In the genomic region with DNA sequence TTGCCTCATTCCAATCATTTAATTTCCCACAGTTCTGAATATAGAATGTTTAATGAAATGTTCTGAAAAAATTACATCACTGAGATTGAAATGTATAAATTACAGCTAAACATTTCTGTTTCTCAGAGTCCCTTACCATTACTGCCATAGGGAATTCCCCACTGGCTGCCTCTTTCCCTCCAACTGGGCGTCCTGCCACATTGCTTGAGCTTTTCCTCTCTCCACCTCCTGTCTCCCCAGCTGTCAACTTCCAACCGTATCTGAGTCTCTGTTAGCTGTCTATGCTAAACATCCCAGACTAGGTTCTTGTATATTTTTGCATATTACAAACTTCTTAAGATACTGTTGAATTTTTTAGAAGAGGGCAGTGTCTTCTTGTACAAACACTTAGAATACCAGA, we compare ENCODE assay signal across 22 cellular contexts.
A peak's percentile ranks its signal among the peaks of the same experiment; 100 is the strongest.
DNase-seq lines count a peak whose midpoint lies in the region; ATAC-seq, FAIRE-seq and TF ChIP-seq lines count a peak whose summit lies in the region.
"Had no signal": no experiment of that assay in that cellular context is flagged by ENCODE, and none has a peak within 500 bp of the region (broad histone marks: within the 10 kb centered on the region; RNA-seq: fewer than 3 reads in every experiment).

No MANE protein-coding gene starts in this region.

- no peak for TF ChIP-seq EP300 in ovary (IDR thresholded peaks at IDR 0.05)

- H3K27ac ChIP-seq in AG04450 (ENCODE audit: low read depth, low read length), result no peak overlapping the region
- no peak overlapping the region for H3K27ac ChIP-seq in endothelial cell of umbilical vein (ENCODE audit: insufficient read depth, low read depth, low read length)
- H3K27ac ChIP-seq in ovary, result no peak overlapping the region
- H3K27ac ChIP-seq: gastrocnemius medialis, upper lobe of left lung had no signal

- CTCF ChIA-PET in AG04450 (lab: Charles Lee) (no interaction called here), endothelial cell of umbilical vein (lab: Charles Lee) (interaction anchor here (1.3 kb wide), 1 partner anchor 404 kb away, joined by 3 read pairs; no protein-coding TSS in a partner anchor)

- H3K4me3 ChIP-seq in AG04450 (ENCODE audit: low read depth, low read length) (no peak overlapping the region), endothelial cell of umbilical vein (replicated peaks in 1 of 3; ENCODE audit: insufficient read depth in 1 of 3, low read depth in 1 of 3, low read length in 3 of 3) (no peak overlapping the region), ovary (no peak overlapping the region)
- H3K4me3 ChIP-seq: gastrocnemius medialis, GM23338, smooth muscle cell, upper lobe of left lung had no signal

- H3K4me1 ChIP-seq in endothelial cell of umbilical vein (ENCODE audit: control insufficient read depth, extremely low read depth, insufficient read depth, low read length) (no peaks in the 10 kb centered on the region), ovary (ENCODE audit: insufficient read depth) (no peaks in the 10 kb centered on the region)
- H3K4me1 ChIP-seq: BE2C, gastrocnemius medialis, upper lobe of left lung had no signal

- no peak for TF ChIP-seq CTCF in AG04450 (IDR thresholded peaks at IDR 0.05; ENCODE audit: low read depth, low read length)
- TF ChIP-seq CTCF in endothelial cell of umbilical vein (IDR thresholded peaks at IDR 0.05; ENCODE audit: extremely low read depth in 1 of 2, insufficient read depth in 1 of 2, low read depth in 1 of 2, low read length in 2 of 2), result no peak
- no peak for TF ChIP-seq CTCF in ovary (IDR thresholded peaks at IDR 0.05)

- no peak overlapping the region for H3K27ac Mint-ChIP-seq in immature natural killer cell
- H3K27ac Mint-ChIP-seq: GM23338, T-helper 17 cell had no signal

- no peak overlapping the region for H3K9ac ChIP-seq in endothelial cell of umbilical vein (replicated peaks; ENCODE audit: extremely low read depth, insufficient read depth, low read length)

- no peak for FAIRE-seq in endothelial cell of umbilical vein (lab: Jason Lieb, UNC)
- FAIRE-seq: G401.6 had no signal

- H3K79me2 ChIP-seq in endothelial cell of umbilical vein (ENCODE audit: control insufficient read depth, insufficient read depth, low read length), result no peaks in the 10 kb centered on the region

- H3K4me2 ChIP-seq in endothelial cell of umbilical vein (ENCODE audit: insufficient read depth, low read length), result no peak overlapping the region
- H3K4me2 ChIP-seq: GM23338, smooth muscle cell had no signal

- dilution Hi-C loops in endothelial cell of umbilical vein (cut with MboI; ENCODE audit: extremely low pct_ligation_motif_present, low sequenced_read_pairs), result no loop called here

- no peaks in the 10 kb centered on the region for H4K20me1 ChIP-seq in endothelial cell of umbilical vein (replicated peaks; ENCODE audit: control insufficient read depth, extremely low read depth, insufficient read depth, low read length)

- H3K9me3 ChIP-seq in AG04450 (ENCODE audit: control insufficient read depth, insufficient read depth, low read length), result no peaks in the 10 kb centered on the region
- no peaks in the 10 kb centered on the region for H3K9me3 ChIP-seq in endothelial cell of umbilical vein (replicated peaks; ENCODE audit: control insufficient read depth, insufficient read depth, low read length)
- H3K9me3 ChIP-seq in ovary, result no peaks in the 10 kb centered on the region
- H3K9me3 ChIP-seq: BE2C, gastrocnemius medialis, upper lobe of left lung had no signal

- no peak overlapping the region for H3K4me3 Mint-ChIP-seq in immature natural killer cell
- H3K4me3 Mint-ChIP-seq: GM23338, neural crest cell, T-helper 17 cell had no signal

- H3K9me3 Mint-ChIP-seq in immature natural killer cell, result peaks cover 1 to 30% (median 11%) of the 10 kb centered on the region in 6 donors
- H3K9me3 Mint-ChIP-seq: GM23338 had no signal

- no peak for ATAC-seq in stimulated activated naive CD8-positive, alpha-beta T cell treated with anti-CD3 and anti-CD28 coated beads, Interleukin-15, Interleukin-2, amounts not matched to agents 100 U/mL and 50 U/mL, for 24 hours
- ATAC-seq: gastrocnemius medialis, GM23338, T-helper 17 cell had no signal

- H3K36me3 Mint-ChIP-seq in immature natural killer cell, result no peaks in the 10 kb centered on the region

- H3K27me3 ChIP-seq in AG04450 (ENCODE audit: control insufficient read depth, insufficient read depth, low read length) (no peaks in the 10 kb centered on the region), endothelial cell of umbilical vein (ENCODE audit: control insufficient read depth in 2 of 2, insufficient read depth in 2 of 2, low read length in 2 of 2) (no peaks in the 10 kb centered on the region), ovary (no peaks in the 10 kb centered on the region)
- H3K27me3 ChIP-seq: BE2C, gastrocnemius medialis, upper lobe of left lung had no signal

- POLR2A ChIA-PET in AG04450 (lab: Yijun Ruan, JAX) (no interaction called here), endothelial cell of umbilical vein (lab: Charles Lee) (no interaction called here)

- 35 to 38% (median 36%) methylated on average over 2 of the region's 2 CpGs for WGBS in ovary, 3 donors

- H3K9me1 ChIP-seq in endothelial cell of umbilical vein (replicated peaks; ENCODE audit: control insufficient read depth, extremely low read depth, insufficient read depth, low read length), result no peaks in the 10 kb centered on the region

- no peaks in the 10 kb centered on the region for H3K4me1 Mint-ChIP-seq in immature natural killer cell
- H3K4me1 Mint-ChIP-seq: GM23338, T-helper 17 cell had no signal

- no peak overlapping the region for H2AFZ ChIP-seq in endothelial cell of umbilical vein (ENCODE audit: low read depth, low read length)
- H2AFZ ChIP-seq: GM23338 had no signal

- intact Hi-C loops in endothelial cell of umbilical vein (cut with micrococcal nuclease) (no loop called here), ovary (cut with DNase I) (no loop called here)

- DNase-seq in AG04450 (ENCODE audit: low read depth, low spot score) (peak; percentile 30), EH (ENCODE audit: low read depth) (peak; percentile 29), NCI-H524 (lab: John Stamatoyannopoulos, UW) (peak; percentile 69 to 88), endothelial cell of umbilical vein (ENCODE audit: low read depth, low spot score) (peak; percentile 46), immature natural killer cell (no peak), epidermal melanocyte (ENCODE audit: insufficient read length, low spot score) (no peak), ovary (no peak)
- DNase-seq in stimulated activated naive CD8-positive, alpha-beta T cell treated with anti-CD3 and anti-CD28 coated beads, Interleukin-15, Interleukin-2, amounts not matched to agents 100 U/mL and 50 U/mL, for 24 hours, result no peak
- DNase-seq: activated CD4-positive, alpha-beta T cell treated with anti-CD3 and anti-CD28 coated beads, Interleukin-2, amount 50 U/mL, for 48 hours; activated T-cell treated with anti-CD3 and anti-CD28 coated beads for 4 hours; aorta; BE2C; gastrocnemius medialis; midbrain; NCI-H146; stimulated activated CD4-positive, alpha-beta T cell treated with anti-CD3 and anti-CD28 coated beads, Interleukin-4, amount 100 ng/mL, for 24 hours; T-helper 17 cell; upper lobe of left lung had no signal

- BruUV-seq in endothelial cell of umbilical vein (replicated peaks; lab: Mats Ljungman, UMichigan), result no TSS peak

- H3K36me3 ChIP-seq in endothelial cell of umbilical vein (ENCODE audit: control insufficient read depth in 2 of 2, extremely low read depth in 1 of 2, insufficient read depth in 2 of 2, low read length in 2 of 2), result no peaks in the 10 kb centered on the region
- no peaks in the 10 kb centered on the region for H3K36me3 ChIP-seq in ovary
- H3K36me3 ChIP-seq: BE2C, gastrocnemius medialis, upper lobe of left lung had no signal

- H3K27me3 Mint-ChIP-seq in immature natural killer cell (ENCODE audit: low read depth in 3 of 3), result no peaks in the 10 kb centered on the region
- H3K27me3 Mint-ChIP-seq: T-helper 17 cell had no signal

- TF ChIP-seq POLR2A in endothelial cell of umbilical vein (IDR thresholded peaks at IDR 0.05; ENCODE audit: low read depth, low read length) (no peak), ovary (IDR thresholded peaks at IDR 0.05) (no peak)

TF ChIP-seq in endothelial cell of umbilical vein, 7 proteins besides CTCF, POLR2A, EP300 and RAD21:
- TF ChIP-seq, protein P1, sequence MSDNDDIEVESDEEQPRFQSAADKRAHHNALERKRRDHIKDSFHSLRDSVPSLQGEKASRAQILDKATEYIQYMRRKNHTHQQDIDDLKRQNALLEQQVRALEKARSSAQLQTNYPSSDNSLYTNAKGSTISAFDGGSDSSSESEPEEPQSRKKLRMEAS (IDR thresholded peaks at IDR 0.05; ENCODE audit: insufficient read depth, insufficient read length), result no peak
- TF ChIP-seq POLR2AphosphoS5 (IDR thresholded peaks at IDR 0.05; ENCODE audit: insufficient read depth, low read depth, low read length) (no peak), JUN (IDR thresholded peaks at IDR 0.05; ENCODE audit: borderline replicate concordance, insufficient read depth, insufficient read length, low read depth) (no peak), GATA2 (IDR thresholded peaks at IDR 0.05; ENCODE audit: insufficient read depth, insufficient read length, low read depth, low read length) (no peak), EZH2 (IDR thresholded peaks at IDR 0.05; ENCODE audit: borderline replicate concordance, low read depth, low read length, severe bottlenecking) (no peak), FOS (IDR thresholded peaks at IDR 0.05; ENCODE audit: borderline replicate concordance, insufficient read depth, low read length) (no peak), MYC (IDR thresholded peaks at IDR 0.05; ENCODE audit: low read depth, low read length) (no peak)

Comparison
In these comparisons a context has a peak if more than half of its experiments do, and no peak if none do; other contexts are left out.
1. DNase-seq: peak in AG04450 (single experiment), EH (single experiment), NCI-H524 (2 of 2) and endothelial cell of umbilical vein (single experiment); none in immature natural killer cell (0 of 3), epidermal melanocyte (single experiment), stimulated activated naive CD8-positive, alpha-beta T cell treated with anti-CD3 and anti-CD28 coated beads, Interleukin-15, Interleukin-2, amounts not matched to agents 100 U/mL and 50 U/mL, for 24 hours (single experiment) and ovary (0 of 5).